Comparison of ENCODE assay signal across 8 cellular contexts in genomic region chr7:99438573-99439480, GRCh38. TPM values are rescaled to one million over a fixed set of nuclear protein-coding genes. Genes with fewer than 3 reads are reported as not detected.
DNase-seq lines count a peak whose midpoint lies in the region; ATAC-seq and TF ChIP-seq lines count a peak whose summit lies in the region.

TSS of gene CPSF4 (plus strand) at chr7:99438943. CDS start at chr7:99439083, 140 bp downstream.
TSS of gene PTCD1 (minus strand) at chr7:99438798. CDS start at chr7:99435242, 3,556 bp downstream.

- DNase-seq in GM13976 (ENCODE audit: low spot score): peak; percentile 99
- peak; percentile 86 for DNase-seq in NCI-H1436 (lab: John Stamatoyannopoulos, UW)
- peak; percentile 62 to 88 (median 77) for DNase-seq in T-cell
- peak; percentile 91 for DNase-seq in amniotic epithelial cell (ENCODE audit: low read depth)
- peak; percentile 95 for DNase-seq in left ventricle myocardium inferior
- peak; percentile 97 for DNase-seq in progenitor cell of endocrine pancreas (ENCODE audit: low spot score, unreplicated experiment)
- DNase-seq in ureter (ENCODE audit: low spot score): peak; percentile 96

- H3K4me1 ChIP-seq in left ventricle myocardium inferior: peaks cover 39% of the 10 kb centered on the region

- no peaks in the 10 kb centered on the region for H3K27me3 ChIP-seq in left ventricle myocardium inferior (ENCODE audit: low read depth)

- H3K9me3 Mint-ChIP-seq in T-cell (no peaks in the 10 kb centered on the region), progenitor cell of endocrine pancreas (ENCODE audit: low read depth) (no peaks in the 10 kb centered on the region)

- H3K4me3 Mint-ChIP-seq in T-cell: peak within 1 kb of the TSS; percentile 91 to 100 (median 95)
- peak within 1 kb of the TSS; percentile 98 for H3K4me3 Mint-ChIP-seq in progenitor cell of endocrine pancreas (ENCODE audit: low read depth)

- peaks cover 30% of the 10 kb centered on the region for H3K36me3 ChIP-seq in left ventricle myocardium inferior

- H3K4me1 Mint-ChIP-seq in T-cell (peaks cover 32 to 40% (median 39%) of the 10 kb centered on the region in 3 donors), progenitor cell of endocrine pancreas (ENCODE audit: low read depth) (peaks cover 11% of the 10 kb centered on the region)

- peak; percentile 87 for ATAC-seq in HG02840 (IDR thresholded peaks at IDR 0.05; ENCODE audit: low FRiP score, unreplicated experiment)
- peak; percentile 84 to 94 (median 90) for ATAC-seq in T-cell (replicated peaks in 1 of 4)

- no peaks in the 10 kb centered on the region for H3K9me3 ChIP-seq in left ventricle myocardium inferior (replicated peaks)

- H3K36me3 Mint-ChIP-seq in T-cell (peaks cover 16% of the 10 kb centered on the region), progenitor cell of endocrine pancreas (ENCODE audit: insufficient read depth) (peaks cover 8% of the 10 kb centered on the region)

- TF ChIP-seq CTCF in GM13976 (IDR thresholded peaks at IDR 0.05; ENCODE audit: borderline replicate concordance, control extremely low read depth, extremely low read depth, insufficient read depth, missing control alignments): no peak
- TF ChIP-seq CTCF in left ventricle myocardium inferior (IDR thresholded peaks at IDR 0.05; ENCODE audit: borderline replicate concordance): no peak
- TF ChIP-seq CTCF in progenitor cell of endocrine pancreas (IDR thresholded peaks at IDR 0.05; ENCODE audit: unreplicated experiment): no peak

- intact Hi-C loops in left ventricle myocardium inferior (cut with micrococcal nuclease): no loop called here

- in situ Hi-C loops in GM13976 (cut with MboI; ENCODE audit: low sequenced_read_pairs, unreplicated experiment): no loop called here

- CTCF ChIA-PET in T-cell (lab: Charles Lee): interaction anchor here in 1 of 2 donors (0.7 kb wide), 1 partner anchor 22 kb away, joined by 3 read pairs; no protein-coding TSS in a partner anchor

- H3K27ac Mint-ChIP-seq in T-cell: peak within 1 kb of the TSS; percentile 95 to 96
- H3K27ac Mint-ChIP-seq in progenitor cell of endocrine pancreas: peak within 1 kb of the TSS; percentile 98

- POLR2A ChIA-PET in T-cell (lab: Charles Lee): no interaction called here

- H3K27me3 Mint-ChIP-seq in T-cell: no peaks in the 10 kb centered on the region
- H3K27me3 Mint-ChIP-seq in progenitor cell of endocrine pancreas: no peaks in the 10 kb centered on the region

- H3K27ac ChIP-seq in left ventricle myocardium inferior (replicated peaks): peak within 1 kb of the TSS; percentile 85

- H3K4me3 ChIP-seq in left ventricle myocardium inferior: peak within 1 kb of the TSS; percentile 93

RNA-seq across cellular contexts. Expression of gene CPSF4, which starts in this region (rescaled TPM):
- total RNA-seq in T-cell (10 to 100 TPM; 44.4 to 58.1 (median 52.3) TPM), left ventricle myocardium inferior (17.9 TPM), progenitor cell of endocrine pancreas (77.4 and 86.9 TPM in 2 replicates), ureter (40.8 TPM)

RNA-seq across cellular contexts. Expression of gene PTCD1, which starts in this region (rescaled TPM):
- total RNA-seq in T-cell (10 to 100 TPM in 3 of 5 donors, 1 to 10 TPM in 2; 5.4 to 11.6 (median 10.5) TPM), left ventricle myocardium inferior (4.3 TPM), progenitor cell of endocrine pancreas (12.0 and 16.8 TPM in 2 replicates), ureter (6.6 TPM)

Comparison
In these comparisons a context has a peak if more than half of its experiments do, and no peak if none do; other contexts are left out.
1. Peak in every context shown above with its lines: DNase-seq, ATAC-seq, H3K4me3 ChIP-seq and H3K27ac ChIP-seq.